In genomic region chr16:74606521-74607309, GRCh38 we compare ENCODE assay signal across 1 cellular context.
TF ChIP-seq lines count a peak whose summit lies in the region.

GLG1 (minus strand) TSS chr16:74607114; CDS start chr16:74607094, 20 bp downstream.

TF ChIP-seq in HepG2, 621 proteins besides CTCF, POLR2A, EP300 and RAD21 (continued from another document and continues in another):
- TF ChIP-seq ZNF275 (CRISPR knock-in tag; IDR thresholded peaks at IDR 0.05; ENCODE audit: borderline replicate concordance), result peak; percentile 68; the same call in 1 of the 2 replicates
- TF ChIP-seq ZNF777 (CRISPR knock-in tag; IDR thresholded peaks at IDR 0.05), result peak; percentile 60; the same call in 1 of the 2 replicates
- TF ChIP-seq SMYD3 (CRISPR knock-in tag; IDR thresholded peaks at IDR 0.05), result peak; percentile 9; the same call in 1 of the 2 replicates
- peak; percentile 84 for TF ChIP-seq RXRA (CRISPR knock-in tag; IDR thresholded peaks at IDR 0.05)
- TF ChIP-seq BATF2 (CRISPR knock-in tag; IDR thresholded peaks at IDR 0.05), result 0 out of 2 replicates have a peak, but pooled peaks have one; percentile 53
- TF ChIP-seq PAWR (CRISPR knock-in tag; IDR thresholded peaks at IDR 0.05; ENCODE audit: borderline replicate concordance), result no peak
- no peak for TF ChIP-seq NFRKB (IDR thresholded peaks at IDR 0.05)
- TF ChIP-seq KLF12 (CRISPR knock-in tag; IDR thresholded peaks at IDR 0.05; ENCODE audit: borderline replicate concordance), result peak; percentile 93; the same call in 1 of the 2 replicates
- TF ChIP-seq ZBTB7A (CRISPR knock-in tag; IDR thresholded peaks at IDR 0.05), result no peak
- no peak; the same call in 1 of the 2 replicates for TF ChIP-seq SOX13 (IDR thresholded peaks at IDR 0.05)
- TF ChIP-seq SOX13 (CRISPR knock-in tag; conservative IDR thresholded peaks at IDR 0.05 in 1 of 2, IDR thresholded peaks at IDR 0.05 in 1 of 2), result peak in 1 of 2 experiments; percentile 69; a peak in 2 of 4 replicates
- peak; percentile 93 for TF ChIP-seq ZNF558 (CRISPR knock-in tag; IDR thresholded peaks at IDR 0.05; ENCODE audit: borderline replicate concordance)
- TF ChIP-seq KMT2B (CRISPR knock-in tag; IDR thresholded peaks at IDR 0.05), result peak; percentile 95
- TF ChIP-seq ZNF550 (CRISPR knock-in tag; IDR thresholded peaks at IDR 0.05; ENCODE audit: borderline replicate concordance), result peak; percentile 79; the same call in 1 of the 2 replicates
- no peak for TF ChIP-seq ZNF337 (CRISPR knock-in tag; IDR thresholded peaks at IDR 0.05; ENCODE audit: borderline replicate concordance, low read depth)
- no peak for TF ChIP-seq CERS6 (CRISPR knock-in tag; IDR thresholded peaks at IDR 0.05)
- peak; percentile 89; the same call in 1 of the 2 replicates for TF ChIP-seq ZNF234 (CRISPR knock-in tag; conservative IDR thresholded peaks at IDR 0.05)
- TF ChIP-seq REL (CRISPR knock-in tag; conservative IDR thresholded peaks at IDR 0.05), result peak; percentile 83; the same call in 1 of the 2 replicates
- peak; percentile 78; the same call in 1 of the 2 replicates for TF ChIP-seq ZNF576 (CRISPR knock-in tag; IDR thresholded peaks at IDR 0.05)
- TF ChIP-seq HCFC1 (IDR thresholded peaks at IDR 0.05; ENCODE audit: low read depth, low read length), result peak; percentile 6; the same call in 1 of the 2 replicates
- peak; percentile 72; the same call in 1 of the 2 replicates for TF ChIP-seq ZSCAN22 (CRISPR knock-in tag; IDR thresholded peaks at IDR 0.05)
- no peak for TF ChIP-seq PRDM10 (CRISPR knock-in tag; IDR thresholded peaks at IDR 0.05; ENCODE audit: low read depth)
- TF ChIP-seq FOXK2 (IDR thresholded peaks at IDR 0.05), result peak; percentile 14; the same call in 1 of the 2 replicates
- no peak for TF ChIP-seq EZH2 (conservative IDR thresholded peaks at IDR 0.05; ENCODE audit: low read depth, low read length)
- peak; percentile 90 for TF ChIP-seq ZNF264 (CRISPR knock-in tag; IDR thresholded peaks at IDR 0.05)
- TF ChIP-seq HNRNPUL1 (IDR thresholded peaks at IDR 0.05; ENCODE audit: low read depth, low read length), result peak; percentile 71; the same call in 1 of the 2 replicates
- peak; percentile 71 for TF ChIP-seq SIX4 (CRISPR knock-in tag; IDR thresholded peaks at IDR 0.05)
- TF ChIP-seq SSRP1 (CRISPR knock-in tag; IDR thresholded peaks at IDR 0.05), result no peak
- no peak for TF ChIP-seq SRF (IDR thresholded peaks at IDR 0.05; ENCODE audit: low read depth, low read length)
- peak; percentile 92; the same call in 1 of the 2 replicates for TF ChIP-seq ZNF232 (CRISPR knock-in tag; IDR thresholded peaks at IDR 0.05; ENCODE audit: borderline replicate concordance)
- TF ChIP-seq ZNF580 (CRISPR knock-in tag; IDR thresholded peaks at IDR 0.05; ENCODE audit: borderline replicate concordance, low read depth), result peak; percentile 99
- TF ChIP-seq ZNF124 (CRISPR knock-in tag; IDR thresholded peaks at IDR 0.05), result 0 out of 2 replicates have a peak, but pooled peaks have one; percentile 3
- TF ChIP-seq CHD2 (IDR thresholded peaks at IDR 0.05; ENCODE audit: low read depth, low read length), result no peak
- TF ChIP-seq ZNF672 (CRISPR knock-in tag; IDR thresholded peaks at IDR 0.05), result no peak
- TF ChIP-seq CBX1 (IDR thresholded peaks at IDR 0.05; ENCODE audit: low read depth), result peak; percentile 67
- no peak for TF ChIP-seq CENPBD1 (CRISPR knock-in tag; IDR thresholded peaks at IDR 0.05; ENCODE audit: borderline replicate concordance, low read depth)
- peak; percentile 39 for TF ChIP-seq HES4 (CRISPR knock-in tag; IDR thresholded peaks at IDR 0.05; ENCODE audit: borderline replicate concordance)
- TF ChIP-seq SPEN (CRISPR knock-in tag; IDR thresholded peaks at IDR 0.05; ENCODE audit: low read depth), result peak; percentile 78
- no peak for TF ChIP-seq CCAR2 (optimal IDR thresholded peaks at IDR 0.05; ENCODE audit: low read depth, low read length)
- TF ChIP-seq ATF2 (CRISPR knock-in tag; IDR thresholded peaks at IDR 0.05), result peak; percentile 86
- TF ChIP-seq MXD3 (CRISPR knock-in tag; IDR thresholded peaks at IDR 0.05), result peak; percentile 97
- 0 out of 2 replicates have a peak, but pooled peaks have one; percentile 80 for TF ChIP-seq ZNF737 (CRISPR knock-in tag; IDR thresholded peaks at IDR 0.05; ENCODE audit: borderline replicate concordance)
- no peak for TF ChIP-seq JUNB (CRISPR knock-in tag; IDR thresholded peaks at IDR 0.05; ENCODE audit: borderline replicate concordance)
- TF ChIP-seq CSRNP2 (CRISPR knock-in tag; conservative IDR thresholded peaks at IDR 0.05; ENCODE audit: low read depth), result no peak
- TF ChIP-seq MEF2D (CRISPR knock-in tag; IDR thresholded peaks at IDR 0.05), result peak; percentile 84
- TF ChIP-seq MEIS1 (CRISPR knock-in tag; IDR thresholded peaks at IDR 0.05; ENCODE audit: borderline replicate concordance), result peak; percentile 68; the same call in 1 of the 2 replicates
- peak; percentile 58; the same call in 1 of the 2 replicates for TF ChIP-seq ZNF788 (CRISPR knock-in tag; IDR thresholded peaks at IDR 0.05; ENCODE audit: borderline replicate concordance)
- TF ChIP-seq ZNF616 (CRISPR knock-in tag; IDR thresholded peaks at IDR 0.05; ENCODE audit: low read depth), result no peak; the same call in 1 of the 2 replicates
- no peak for TF ChIP-seq FIP1L1 (IDR thresholded peaks at IDR 0.05; ENCODE audit: borderline replicate concordance, insufficient read depth, low read depth, low read length)
- peak; percentile 73 for TF ChIP-seq ZNF18 (CRISPR knock-in tag; IDR thresholded peaks at IDR 0.05; ENCODE audit: insufficient replicate concordance)
- no peak for TF ChIP-seq NFIC (IDR thresholded peaks at IDR 0.05; ENCODE audit: low read length)
- TF ChIP-seq NR2C2 (CRISPR knock-in tag; IDR thresholded peaks at IDR 0.05; ENCODE audit: borderline replicate concordance), result no peak; the same call in 1 of the 2 replicates
- no peak; the same call in 1 of the 2 replicates for TF ChIP-seq TEF (CRISPR knock-in tag; IDR thresholded peaks at IDR 0.05)
- no peak for TF ChIP-seq SMC3 (IDR thresholded peaks at IDR 0.05; ENCODE audit: low read length)
- TF ChIP-seq ZNF546 (CRISPR knock-in tag; conservative IDR thresholded peaks at IDR 0.05), result peak; percentile 93
- 0 out of 2 replicates have a peak, but pooled peaks have one; percentile 15 for TF ChIP-seq JUND (CRISPR knock-in tag; IDR thresholded peaks at IDR 0.05)
